In the genomic region with DNA sequence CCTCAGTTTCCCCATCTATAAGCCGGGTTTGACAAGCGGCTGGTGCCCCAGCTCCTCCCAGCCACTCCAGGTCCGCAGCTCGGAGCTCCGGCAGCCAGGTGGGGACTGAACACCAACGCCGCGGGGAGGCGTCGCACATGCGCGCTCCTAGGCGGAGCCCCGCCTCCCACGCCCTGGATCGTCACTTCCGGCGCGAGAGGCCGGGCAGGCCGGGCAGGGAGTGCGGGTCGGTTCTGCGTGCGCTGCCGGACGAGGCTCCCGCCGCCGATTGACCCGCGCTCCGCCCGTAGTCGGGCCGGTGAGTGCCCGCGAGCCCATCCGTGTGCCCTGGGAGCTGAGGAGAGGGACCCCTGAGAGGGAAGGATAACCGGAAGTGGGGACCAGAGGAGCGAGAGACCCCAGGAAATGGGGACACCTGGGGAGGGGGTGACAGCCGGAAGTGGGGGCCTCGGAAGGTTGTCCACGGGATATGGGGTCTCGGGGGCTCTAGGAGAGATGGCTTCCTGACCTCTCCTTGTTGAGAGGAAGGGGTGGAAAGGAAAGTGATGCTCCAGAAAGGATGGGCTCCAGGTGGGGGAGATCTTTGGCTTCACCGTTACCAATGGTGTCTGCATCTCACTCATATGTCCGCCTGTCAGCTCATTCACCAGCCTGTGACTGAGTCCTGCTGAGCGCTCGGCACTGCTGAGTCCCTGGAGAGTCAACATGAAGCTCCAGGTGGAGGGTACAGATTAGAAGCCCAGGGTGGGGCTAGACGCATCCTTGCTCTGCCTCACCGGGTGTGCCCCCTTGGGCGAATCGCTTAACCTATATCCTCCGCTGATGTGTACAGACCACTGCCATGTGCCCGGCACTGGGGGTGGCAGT, we compare ENCODE assay signal across 1 cellular context.
TF ChIP-seq lines count a peak whose summit lies in the region.

A gene with protein sequence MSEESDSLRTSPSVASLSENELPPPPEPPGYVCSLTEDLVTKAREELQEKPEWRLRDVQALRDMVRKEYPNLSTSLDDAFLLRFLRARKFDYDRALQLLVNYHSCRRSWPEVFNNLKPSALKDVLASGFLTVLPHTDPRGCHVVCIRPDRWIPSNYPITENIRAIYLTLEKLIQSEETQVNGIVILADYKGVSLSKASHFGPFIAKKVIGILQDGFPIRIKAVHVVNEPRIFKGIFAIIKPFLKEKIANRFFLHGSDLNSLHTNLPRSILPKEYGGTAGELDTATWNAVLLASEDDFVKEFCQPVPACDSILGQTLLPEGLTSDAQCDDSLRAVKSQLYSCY (plus strand): TSS at position 181 of the 867 bp plus-strand sequence. CDS start 4,126 bp downstream, outside the sequence.

TF ChIP-seq in WTC11, 78 proteins besides CTCF, POLR2A, EP300 and RAD21 (continued from another document):
- TF ChIP-seq, protein P1, sequence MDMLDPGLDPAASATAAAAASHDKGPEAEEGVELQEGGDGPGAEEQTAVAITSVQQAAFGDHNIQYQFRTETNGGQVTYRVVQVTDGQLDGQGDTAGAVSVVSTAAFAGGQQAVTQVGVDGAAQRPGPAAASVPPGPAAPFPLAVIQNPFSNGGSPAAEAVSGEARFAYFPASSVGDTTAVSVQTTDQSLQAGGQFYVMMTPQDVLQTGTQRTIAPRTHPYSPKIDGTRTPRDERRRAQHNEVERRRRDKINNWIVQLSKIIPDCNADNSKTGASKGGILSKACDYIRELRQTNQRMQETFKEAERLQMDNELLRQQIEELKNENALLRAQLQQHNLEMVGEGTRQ (CRISPR knock-in tag; IDR thresholded peaks at IDR 0.05), result peak; percentile 51
- TF ChIP-seq, protein P2, sequence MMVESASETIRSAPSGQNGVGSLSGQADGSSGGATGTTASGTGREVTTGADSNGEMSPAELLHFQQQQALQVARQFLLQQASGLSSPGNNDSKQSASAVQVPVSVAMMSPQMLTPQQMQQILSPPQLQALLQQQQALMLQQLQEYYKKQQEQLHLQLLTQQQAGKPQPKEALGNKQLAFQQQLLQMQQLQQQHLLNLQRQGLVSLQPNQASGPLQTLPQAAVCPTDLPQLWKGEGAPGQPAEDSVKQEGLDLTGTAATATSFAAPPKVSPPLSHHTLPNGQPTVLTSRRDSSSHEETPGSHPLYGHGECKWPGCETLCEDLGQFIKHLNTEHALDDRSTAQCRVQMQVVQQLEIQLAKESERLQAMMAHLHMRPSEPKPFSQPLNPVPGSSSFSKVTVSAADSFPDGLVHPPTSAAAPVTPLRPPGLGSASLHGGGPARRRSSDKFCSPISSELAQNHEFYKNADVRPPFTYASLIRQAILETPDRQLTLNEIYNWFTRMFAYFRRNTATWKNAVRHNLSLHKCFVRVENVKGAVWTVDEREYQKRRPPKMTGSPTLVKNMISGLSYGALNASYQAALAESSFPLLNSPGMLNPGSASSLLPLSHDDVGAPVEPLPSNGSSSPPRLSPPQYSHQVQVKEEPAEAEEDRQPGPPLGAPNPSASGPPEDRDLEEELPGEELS (CRISPR knock-in tag; IDR thresholded peaks at IDR 0.05), result no peak; the same call in none of the 2 replicates
- TF ChIP-seq FOXP1 (CRISPR knock-in tag; IDR thresholded peaks at IDR 0.05; ENCODE audit: borderline replicate concordance) (0 out of 2 replicates have a peak, but pooled peaks have one; percentile 33), ZBTB21 (CRISPR knock-in tag; IDR thresholded peaks at IDR 0.05; ENCODE audit: borderline replicate concordance) (peak; percentile 88; the same call in 1 of the 2 replicates), MYBL2 (CRISPR knock-in tag; IDR thresholded peaks at IDR 0.05) (no peak; the same call in 1 of the 2 replicates), NFATC4 (CRISPR knock-in tag; IDR thresholded peaks at IDR 0.05) (no peak), CBFB (CRISPR knock-in tag; IDR thresholded peaks at IDR 0.05; ENCODE audit: low read depth) (0 out of 2 replicates have a peak, but pooled peaks have one; percentile 33), SP1 (CRISPR knock-in tag; conservative IDR thresholded peaks at IDR 0.05) (peak; percentile 91), ESRRA (CRISPR knock-in tag; IDR thresholded peaks at IDR 0.05; ENCODE audit: borderline replicate concordance) (0 out of 2 replicates have a peak, but pooled peaks have one; percentile 18), CREM (CRISPR knock-in tag; IDR thresholded peaks at IDR 0.05) (peak; percentile 92), SOX15 (CRISPR knock-in tag; IDR thresholded peaks at IDR 0.05) (no peak), ZNF232 (CRISPR knock-in tag; IDR thresholded peaks at IDR 0.05) (0 out of 2 replicates have a peak, but pooled peaks have one; percentile 75), CREB1 (CRISPR knock-in tag; IDR thresholded peaks at IDR 0.05) (peak; percentile 30; the same call in 1 of the 2 replicates), RORB (CRISPR knock-in tag; IDR thresholded peaks at IDR 0.05) (no peak)
- TF ChIP-seq, protein P3, sequence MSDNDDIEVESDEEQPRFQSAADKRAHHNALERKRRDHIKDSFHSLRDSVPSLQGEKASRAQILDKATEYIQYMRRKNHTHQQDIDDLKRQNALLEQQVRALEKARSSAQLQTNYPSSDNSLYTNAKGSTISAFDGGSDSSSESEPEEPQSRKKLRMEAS (CRISPR knock-in tag; IDR thresholded peaks at IDR 0.05), result peak; percentile 86; the same call in 1 of the 2 replicates
- TF ChIP-seq, protein P4, sequence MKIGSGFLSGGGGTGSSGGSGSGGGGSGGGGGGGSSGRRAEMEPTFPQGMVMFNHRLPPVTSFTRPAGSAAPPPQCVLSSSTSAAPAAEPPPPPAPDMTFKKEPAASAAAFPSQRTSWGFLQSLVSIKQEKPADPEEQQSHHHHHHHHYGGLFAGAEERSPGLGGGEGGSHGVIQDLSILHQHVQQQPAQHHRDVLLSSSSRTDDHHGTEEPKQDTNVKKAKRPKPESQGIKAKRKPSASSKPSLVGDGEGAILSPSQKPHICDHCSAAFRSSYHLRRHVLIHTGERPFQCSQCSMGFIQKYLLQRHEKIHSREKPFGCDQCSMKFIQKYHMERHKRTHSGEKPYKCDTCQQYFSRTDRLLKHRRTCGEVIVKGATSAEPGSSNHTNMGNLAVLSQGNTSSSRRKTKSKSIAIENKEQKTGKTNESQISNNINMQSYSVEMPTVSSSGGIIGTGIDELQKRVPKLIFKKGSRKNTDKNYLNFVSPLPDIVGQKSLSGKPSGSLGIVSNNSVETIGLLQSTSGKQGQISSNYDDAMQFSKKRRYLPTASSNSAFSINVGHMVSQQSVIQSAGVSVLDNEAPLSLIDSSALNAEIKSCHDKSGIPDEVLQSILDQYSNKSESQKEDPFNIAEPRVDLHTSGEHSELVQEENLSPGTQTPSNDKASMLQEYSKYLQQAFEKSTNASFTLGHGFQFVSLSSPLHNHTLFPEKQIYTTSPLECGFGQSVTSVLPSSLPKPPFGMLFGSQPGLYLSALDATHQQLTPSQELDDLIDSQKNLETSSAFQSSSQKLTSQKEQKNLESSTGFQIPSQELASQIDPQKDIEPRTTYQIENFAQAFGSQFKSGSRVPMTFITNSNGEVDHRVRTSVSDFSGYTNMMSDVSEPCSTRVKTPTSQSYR (CRISPR knock-in tag; IDR thresholded peaks at IDR 0.05), result no peak
- TF ChIP-seq, protein P5, sequence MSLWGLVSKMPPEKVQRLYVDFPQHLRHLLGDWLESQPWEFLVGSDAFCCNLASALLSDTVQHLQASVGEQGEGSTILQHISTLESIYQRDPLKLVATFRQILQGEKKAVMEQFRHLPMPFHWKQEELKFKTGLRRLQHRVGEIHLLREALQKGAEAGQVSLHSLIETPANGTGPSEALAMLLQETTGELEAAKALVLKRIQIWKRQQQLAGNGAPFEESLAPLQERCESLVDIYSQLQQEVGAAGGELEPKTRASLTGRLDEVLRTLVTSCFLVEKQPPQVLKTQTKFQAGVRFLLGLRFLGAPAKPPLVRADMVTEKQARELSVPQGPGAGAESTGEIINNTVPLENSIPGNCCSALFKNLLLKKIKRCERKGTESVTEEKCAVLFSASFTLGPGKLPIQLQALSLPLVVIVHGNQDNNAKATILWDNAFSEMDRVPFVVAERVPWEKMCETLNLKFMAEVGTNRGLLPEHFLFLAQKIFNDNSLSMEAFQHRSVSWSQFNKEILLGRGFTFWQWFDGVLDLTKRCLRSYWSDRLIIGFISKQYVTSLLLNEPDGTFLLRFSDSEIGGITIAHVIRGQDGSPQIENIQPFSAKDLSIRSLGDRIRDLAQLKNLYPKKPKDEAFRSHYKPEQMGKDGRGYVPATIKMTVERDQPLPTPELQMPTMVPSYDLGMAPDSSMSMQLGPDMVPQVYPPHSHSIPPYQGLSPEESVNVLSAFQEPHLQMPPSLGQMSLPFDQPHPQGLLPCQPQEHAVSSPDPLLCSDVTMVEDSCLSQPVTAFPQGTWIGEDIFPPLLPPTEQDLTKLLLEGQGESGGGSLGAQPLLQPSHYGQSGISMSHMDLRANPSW (CRISPR knock-in tag; conservative IDR thresholded peaks at IDR 0.05; ENCODE audit: low read depth), result no peak
- TF ChIP-seq, protein P6, sequence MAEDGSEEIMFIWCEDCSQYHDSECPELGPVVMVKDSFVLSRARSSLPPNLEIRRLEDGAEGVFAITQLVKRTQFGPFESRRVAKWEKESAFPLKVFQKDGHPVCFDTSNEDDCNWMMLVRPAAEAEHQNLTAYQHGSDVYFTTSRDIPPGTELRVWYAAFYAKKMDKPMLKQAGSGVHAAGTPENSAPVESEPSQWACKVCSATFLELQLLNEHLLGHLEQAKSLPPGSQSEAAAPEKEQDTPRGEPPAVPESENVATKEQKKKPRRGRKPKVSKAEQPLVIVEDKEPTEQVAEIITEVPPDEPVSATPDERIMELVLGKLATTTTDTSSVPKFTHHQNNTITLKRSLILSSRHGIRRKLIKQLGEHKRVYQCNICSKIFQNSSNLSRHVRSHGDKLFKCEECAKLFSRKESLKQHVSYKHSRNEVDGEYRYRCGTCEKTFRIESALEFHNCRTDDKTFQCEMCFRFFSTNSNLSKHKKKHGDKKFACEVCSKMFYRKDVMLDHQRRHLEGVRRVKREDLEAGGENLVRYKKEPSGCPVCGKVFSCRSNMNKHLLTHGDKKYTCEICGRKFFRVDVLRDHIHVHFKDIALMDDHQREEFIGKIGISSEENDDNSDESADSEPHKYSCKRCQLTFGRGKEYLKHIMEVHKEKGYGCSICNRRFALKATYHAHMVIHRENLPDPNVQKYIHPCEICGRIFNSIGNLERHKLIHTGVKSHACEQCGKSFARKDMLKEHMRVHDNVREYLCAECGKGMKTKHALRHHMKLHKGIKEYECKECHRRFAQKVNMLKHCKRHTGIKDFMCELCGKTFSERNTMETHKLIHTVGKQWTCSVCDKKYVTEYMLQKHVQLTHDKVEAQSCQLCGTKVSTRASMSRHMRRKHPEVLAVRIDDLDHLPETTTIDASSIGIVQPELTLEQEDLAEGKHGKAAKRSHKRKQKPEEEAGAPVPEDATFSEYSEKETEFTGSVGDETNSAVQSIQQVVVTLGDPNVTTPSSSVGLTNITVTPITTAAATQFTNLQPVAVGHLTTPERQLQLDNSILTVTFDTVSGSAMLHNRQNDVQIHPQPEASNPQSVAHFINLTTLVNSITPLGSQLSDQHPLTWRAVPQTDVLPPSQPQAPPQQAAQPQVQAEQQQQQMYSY (CRISPR knock-in tag; IDR thresholded peaks at IDR 0.05), result peak; percentile 85
- TF ChIP-seq, protein P7, sequence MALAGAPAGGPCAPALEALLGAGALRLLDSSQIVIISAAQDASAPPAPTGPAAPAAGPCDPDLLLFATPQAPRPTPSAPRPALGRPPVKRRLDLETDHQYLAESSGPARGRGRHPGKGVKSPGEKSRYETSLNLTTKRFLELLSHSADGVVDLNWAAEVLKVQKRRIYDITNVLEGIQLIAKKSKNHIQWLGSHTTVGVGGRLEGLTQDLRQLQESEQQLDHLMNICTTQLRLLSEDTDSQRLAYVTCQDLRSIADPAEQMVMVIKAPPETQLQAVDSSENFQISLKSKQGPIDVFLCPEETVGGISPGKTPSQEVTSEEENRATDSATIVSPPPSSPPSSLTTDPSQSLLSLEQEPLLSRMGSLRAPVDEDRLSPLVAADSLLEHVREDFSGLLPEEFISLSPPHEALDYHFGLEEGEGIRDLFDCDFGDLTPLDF (CRISPR knock-in tag; IDR thresholded peaks at IDR 0.05), result peak; percentile 62; the same call in 1 of the 2 replicates
- TF ChIP-seq, protein P8, sequence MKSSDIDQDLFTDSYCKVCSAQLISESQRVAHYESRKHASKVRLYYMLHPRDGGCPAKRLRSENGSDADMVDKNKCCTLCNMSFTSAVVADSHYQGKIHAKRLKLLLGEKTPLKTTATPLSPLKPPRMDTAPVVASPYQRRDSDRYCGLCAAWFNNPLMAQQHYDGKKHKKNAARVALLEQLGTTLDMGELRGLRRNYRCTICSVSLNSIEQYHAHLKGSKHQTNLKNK (CRISPR knock-in tag; IDR thresholded peaks at IDR 0.05), result peak; percentile 75
- TF ChIP-seq, protein P9, sequence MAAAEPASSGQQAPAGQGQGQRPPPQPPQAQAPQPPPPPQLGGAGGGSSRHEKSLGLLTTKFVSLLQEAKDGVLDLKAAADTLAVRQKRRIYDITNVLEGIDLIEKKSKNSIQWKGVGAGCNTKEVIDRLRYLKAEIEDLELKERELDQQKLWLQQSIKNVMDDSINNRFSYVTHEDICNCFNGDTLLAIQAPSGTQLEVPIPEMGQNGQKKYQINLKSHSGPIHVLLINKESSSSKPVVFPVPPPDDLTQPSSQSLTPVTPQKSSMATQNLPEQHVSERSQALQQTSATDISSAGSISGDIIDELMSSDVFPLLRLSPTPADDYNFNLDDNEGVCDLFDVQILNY (CRISPR knock-in tag; IDR thresholded peaks at IDR 0.05), result peak; percentile 67; the same call in 1 of the 2 replicates
- TF ChIP-seq, protein P10, sequence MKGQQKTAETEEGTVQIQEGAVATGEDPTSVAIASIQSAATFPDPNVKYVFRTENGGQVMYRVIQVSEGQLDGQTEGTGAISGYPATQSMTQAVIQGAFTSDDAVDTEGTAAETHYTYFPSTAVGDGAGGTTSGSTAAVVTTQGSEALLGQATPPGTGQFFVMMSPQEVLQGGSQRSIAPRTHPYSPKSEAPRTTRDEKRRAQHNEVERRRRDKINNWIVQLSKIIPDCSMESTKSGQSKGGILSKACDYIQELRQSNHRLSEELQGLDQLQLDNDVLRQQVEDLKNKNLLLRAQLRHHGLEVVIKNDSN (CRISPR knock-in tag; IDR thresholded peaks at IDR 0.05), result peak; percentile 8; the same call in 1 of the 2 replicates
- TF ChIP-seq, protein P11, sequence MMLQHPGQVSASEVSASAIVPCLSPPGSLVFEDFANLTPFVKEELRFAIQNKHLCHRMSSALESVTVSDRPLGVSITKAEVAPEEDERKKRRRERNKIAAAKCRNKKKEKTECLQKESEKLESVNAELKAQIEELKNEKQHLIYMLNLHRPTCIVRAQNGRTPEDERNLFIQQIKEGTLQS (CRISPR knock-in tag; conservative IDR thresholded peaks at IDR 0.05), result no peak
- TF ChIP-seq, protein P12, sequence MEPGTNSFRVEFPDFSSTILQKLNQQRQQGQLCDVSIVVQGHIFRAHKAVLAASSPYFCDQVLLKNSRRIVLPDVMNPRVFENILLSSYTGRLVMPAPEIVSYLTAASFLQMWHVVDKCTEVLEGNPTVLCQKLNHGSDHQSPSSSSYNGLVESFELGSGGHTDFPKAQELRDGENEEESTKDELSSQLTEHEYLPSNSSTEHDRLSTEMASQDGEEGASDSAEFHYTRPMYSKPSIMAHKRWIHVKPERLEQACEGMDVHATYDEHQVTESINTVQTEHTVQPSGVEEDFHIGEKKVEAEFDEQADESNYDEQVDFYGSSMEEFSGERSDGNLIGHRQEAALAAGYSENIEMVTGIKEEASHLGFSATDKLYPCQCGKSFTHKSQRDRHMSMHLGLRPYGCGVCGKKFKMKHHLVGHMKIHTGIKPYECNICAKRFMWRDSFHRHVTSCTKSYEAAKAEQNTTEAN (CRISPR knock-in tag; IDR thresholded peaks at IDR 0.05), result peak; percentile 91
